ENCODE assay signal across 8 cellular contexts in the genomic region with DNA sequence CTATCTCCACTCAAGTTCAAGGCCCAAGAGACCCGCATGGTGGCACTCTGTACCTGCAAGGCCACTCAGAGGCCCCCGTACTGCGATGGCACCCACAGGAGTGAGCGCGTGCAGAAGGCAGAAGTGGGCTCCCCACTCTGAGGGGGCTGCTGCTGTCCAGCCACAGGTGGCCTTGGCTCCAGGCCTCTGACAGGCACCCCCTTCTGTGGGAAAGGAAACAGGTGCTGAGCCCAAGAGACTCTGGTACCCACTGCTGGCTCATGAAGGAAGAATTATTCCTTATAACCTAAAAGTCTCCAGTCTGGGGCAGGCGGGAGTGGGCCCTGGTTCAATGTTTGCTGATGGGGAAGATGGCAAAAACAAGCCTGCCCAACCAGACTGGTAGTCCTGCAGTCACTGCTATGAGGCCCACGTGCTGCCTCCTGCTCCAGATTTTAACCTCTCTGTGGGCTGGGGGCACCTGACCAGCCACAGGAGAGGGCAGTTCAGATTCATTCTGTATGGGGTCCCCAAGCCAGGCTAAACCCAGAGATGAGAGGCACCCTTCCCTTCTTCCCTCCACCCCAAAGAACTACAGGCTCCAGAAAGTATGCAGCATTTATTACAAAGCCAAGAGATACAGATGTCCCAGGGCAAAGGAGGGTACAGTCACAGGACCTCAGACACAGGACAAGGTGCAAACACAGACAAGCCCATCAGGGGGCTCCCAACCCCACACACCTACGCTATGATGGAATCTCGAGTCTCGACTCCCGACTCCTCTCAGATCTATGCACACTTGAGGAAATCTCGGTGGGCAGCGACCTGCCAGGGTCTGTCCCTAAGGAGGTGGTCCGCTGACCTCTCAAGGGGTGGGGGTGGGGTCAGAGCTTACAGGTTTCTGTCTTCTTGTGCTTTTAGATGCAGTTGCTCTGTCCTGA. TPM values are rescaled to one million over a fixed set of nuclear protein-coding genes. Genes with fewer than 3 reads are reported as not detected.
DNase-seq lines count a peak whose midpoint lies in the region; ATAC-seq and TF ChIP-seq lines count a peak whose summit lies in the region.

No MANE protein-coding gene starts in this region.

- ATAC-seq in heart right ventricle (no peak), Right ventricle myocardium superior (ENCODE audit: poor library complexity) (no peak), HG03460 (IDR thresholded peaks at IDR 0.05; ENCODE audit: unreplicated experiment) (no peak)

- TF ChIP-seq CTCF in heart right ventricle (IDR thresholded peaks at IDR 0.05) (peak in 5 of 9 donors; percentile 8 to 30 (median 17)), epithelial cell of esophagus (IDR thresholded peaks at IDR 0.05; ENCODE audit: insufficient read depth, low read depth, low read length, missing control alignments) (peak; percentile 32), thyroid gland (IDR thresholded peaks at IDR 0.05) (no peak), CD14-positive monocyte (IDR thresholded peaks at IDR 0.05) (no peak)

- DNase-seq in heart right ventricle = no peak
- no peak for DNase-seq in Right ventricle myocardium superior
- peak; percentile 56 for DNase-seq in RKO (ENCODE audit: low spot score)
- no peak for DNase-seq in epithelial cell of esophagus (ENCODE audit: low read depth)
- DNase-seq in thyroid gland = no peak
- no peak for DNase-seq in head of caudate nucleus
- DNase-seq in CD14-positive monocyte (ENCODE audit: low spot score) = no peak

- H3K27me3 Mint-ChIP-seq in CD14-positive monocyte (ENCODE audit: low read depth in 3 of 3) = peaks cover 10 to 12% (median 10%) of the 10 kb centered on the region in 3 donors

- H3K9me3 Mint-ChIP-seq in CD14-positive monocyte = no peaks in the 10 kb centered on the region

- H3K27ac ChIP-seq in heart right ventricle = peak overlapping the region in 8 of 10 donors; percentile 0 to 93 (median 13)
- H3K27ac ChIP-seq in thyroid gland = peak overlapping the region; percentile 61 to 92 (median 75)

- no peak for TF ChIP-seq POLR2A in thyroid gland (IDR thresholded peaks at IDR 0.05)

- intact Hi-C loops in heart right ventricle (cut with DNase I) (loop anchor here in 6 of 10 donors (2.0 to 10.0 kb wide), 5 partner anchors 36 to 179 kb away; no protein-coding TSS in a partner anchor), Right ventricle myocardium superior (cut with DNase I) (no loop called here), thyroid gland (cut with DNase I) (loop anchor here (2.0 to 10.0 kb wide), 2 partner anchors 57 to 129 kb away; a partner anchor contains a TSS), head of caudate nucleus (cut with DNase I) (loop anchor here (2.0 to 10.0 kb wide), 2 partner anchors 57 to 179 kb away; no protein-coding TSS in a partner anchor), CD14-positive monocyte (cut with micrococcal nuclease) (loop anchor here (2.0 kb wide), 1 partner anchor 57 kb away; no protein-coding TSS in a partner anchor)

- H3K4me3 ChIP-seq in heart right ventricle (no peak overlapping the region), epithelial cell of esophagus (ENCODE audit: low read length) (no peak overlapping the region), thyroid gland (replicated peaks in 1 of 3) (no peak overlapping the region)

- WGBS in heart right ventricle, 2 donors = 64 to 71% methylated on average over 14 of the region's 14 CpGs
- 65 to 85% methylated on average over 10 to 14 of the region's 14 CpGs for WGBS in thyroid gland, 2 donors

- no peaks in the 10 kb centered on the region for H3K27me3 ChIP-seq in heart right ventricle
- H3K27me3 ChIP-seq in thyroid gland = no peaks in the 10 kb centered on the region

- peaks cover 36% of the 10 kb centered on the region for H3K4me1 Mint-ChIP-seq in CD14-positive monocyte

- H3K36me3 Mint-ChIP-seq in CD14-positive monocyte = peaks cover 15 to 18% of the 10 kb centered on the region in 2 donors

- peak overlapping the region in 1 of 7 donors; percentile 30 for H3K27ac Mint-ChIP-seq in CD14-positive monocyte

- H3K4me1 ChIP-seq in heart right ventricle = peaks cover 17 to 73% (median 49%) of the 10 kb centered on the region in 9 donors
- H3K4me1 ChIP-seq in thyroid gland = peaks cover 35 to 43% of the 10 kb centered on the region in 2 donors

- H3K4me3 Mint-ChIP-seq in CD14-positive monocyte = no peak overlapping the region

- H3K9me3 ChIP-seq in heart right ventricle (no peaks in the 10 kb centered on the region), thyroid gland (no peaks in the 10 kb centered on the region)

- H3K36me3 ChIP-seq in heart right ventricle (peaks cover 0 to 67% (median 11%) of the 10 kb centered on the region in 9 donors), thyroid gland (peaks cover 8 to 14% of the 10 kb centered on the region in 2 donors)

RNA-seq across cellular contexts. Expression of a gene that starts 3.4 kb away (rescaled TPM):
- total RNA-seq in heart right ventricle (10 to 100 TPM; 58.1 to 84.1 (median 69.4) TPM), Right ventricle myocardium superior (82.5 TPM), thyroid gland (10 to 100 TPM; 12.4 to 29.0 (median 18.2) TPM)
- polyA plus RNA-seq in heart right ventricle (10 to 100 TPM; 50.5 to 83.6 TPM), CD14-positive monocyte (10 to 100 TPM; 53.4 to 61.2 TPM)

RNA-seq across cellular contexts. Expression of a gene that starts 14.6 kb away (rescaled TPM):
- total RNA-seq in heart right ventricle (10 to 100 TPM; 15.8 to 30.0 (median 22.8) TPM), Right ventricle myocardium superior (22.2 TPM), thyroid gland (10 to 100 TPM in 2 of 4 donors, 1 to 10 TPM in 2; 8.5 to 13.5 (median 10.9) TPM)
- polyA plus RNA-seq in heart right ventricle (10 to 100 TPM; 23.8 to 51.6 TPM), CD14-positive monocyte (not detected)

RNA-seq across cellular contexts. Expression of a gene that starts 19.0 kb away (rescaled TPM):
- total RNA-seq in heart right ventricle (100 to 1,000 TPM; 148 to 220 (median 162) TPM), Right ventricle myocardium superior (154 TPM), thyroid gland (100 to 1,000 TPM; 135 to 256 (median 222) TPM)
- polyA plus RNA-seq in heart right ventricle (100 to 1,000 TPM; 359 to 379 TPM), CD14-positive monocyte (100 to 1,000 TPM; 625 to 689 TPM)

RNA-seq across cellular contexts. Expression of a gene that starts 28.5 kb away (rescaled TPM):
- total RNA-seq in heart right ventricle = 100 to 1,000 TPM in 1 of 10 donors, 10 to 100 TPM in 9; 56.3 to 100 (median 67.5) TPM
- 100 to 1,000 TPM in 1 of 2 donors, 10 to 100 TPM in 1; 17.3 to 104 TPM for polyA plus RNA-seq in heart right ventricle
- 71.9 TPM for total RNA-seq in Right ventricle myocardium superior
- total RNA-seq in thyroid gland = 100 to 1,000 TPM; 111 to 192 (median 115) TPM
- under 1 TPM; 0.72 to 0.82 TPM for polyA plus RNA-seq in CD14-positive monocyte

RNA-seq across cellular contexts. Expression of a gene that starts 58.8 kb away (rescaled TPM):
- total RNA-seq in heart right ventricle (1 to 10 TPM in 2 of 10 donors, under 1 TPM in 8; 0.25 to 1.3 (median 0.64) TPM), Right ventricle myocardium superior (0.46 TPM), thyroid gland (1 to 10 TPM in 1 of 4 donors, under 1 TPM in 3; 0.20 to 1.8 (median 0.41) TPM)
- polyA plus RNA-seq in heart right ventricle (1 to 10 TPM in 1 of 2 donors, under 1 TPM in 1; 0.66 to 2.2 TPM), CD14-positive monocyte (not detected)

Comparison
In these comparisons a context has a peak if more than half of its experiments do, and no peak if none do; other contexts are left out.
1. CTCF ChIP-seq: peak in heart right ventricle (5 of 9) and epithelial cell of esophagus (single experiment); none in thyroid gland (0 of 6) and CD14-positive monocyte (single experiment).